18 cellular contexts compared by ENCODE assay signal in the genomic region with DNA sequence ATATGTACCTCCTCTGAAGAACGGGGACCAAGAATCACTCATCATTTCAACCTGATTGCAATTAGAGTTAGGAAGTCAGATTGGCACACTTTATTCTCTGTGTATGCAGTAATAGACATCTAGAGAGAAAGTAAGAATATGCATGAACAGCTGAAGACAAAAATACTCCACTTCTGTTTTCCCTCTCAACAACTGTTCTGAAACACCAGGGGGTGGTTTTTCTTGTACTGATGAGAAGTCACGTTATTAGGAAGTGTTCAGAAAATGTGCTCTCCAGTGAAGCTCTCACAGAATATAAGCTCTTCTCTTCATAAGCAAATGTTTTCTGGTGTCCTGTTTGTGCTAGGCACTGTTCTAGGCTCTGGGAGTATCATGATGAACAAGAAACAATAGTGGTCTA.
"Had no signal": no experiment of that assay in that cellular context is flagged by ENCODE, and none has a peak within 500 bp of the region (broad histone marks: within the 10 kb centered on the region; RNA-seq: fewer than 3 reads in every experiment).

No MANE protein-coding gene starts in this region.

- H3K4me1 Mint-ChIP-seq: immature natural killer cell; naive thymus-derived CD4-positive, alpha-beta T cell; stimulated activated memory B cell treated with anti-CD40 and anti-IgM and Interleukin-4, amounts not matched to agents 10 μg/mL and 1 μg/mL and 100 μg/mL, for 72 hours had no signal

- DNase-seq: cortex of kidney; effector memory CD8-positive, alpha-beta T cell; hypothalamus; immature natural killer cell; left ventricle myocardium superior; lower lobe of right lung; naive thymus-derived CD4-positive, alpha-beta T cell; nephron progenitor cell; nucleus accumbens; psoas muscle; right cardiac atrium; sigmoid colon; spleen; stimulated activated CD4-positive, alpha-beta T cell treated with anti-CD3 and anti-CD28 coated beads, Interleukin-4, amount 100 ng/mL, for 4 hours; upper lobe of left lung; uterus had no signal

- H3K4me3 Mint-ChIP-seq: effector memory CD8-positive, alpha-beta T cell; immature natural killer cell; naive thymus-derived CD4-positive, alpha-beta T cell; nephron progenitor cell; stimulated activated memory B cell treated with anti-CD40 and anti-IgM and Interleukin-4, amounts not matched to agents 10 μg/mL and 1 μg/mL and 100 μg/mL, for 72 hours; stimulated activated naive CD8-positive, alpha-beta T cell treated with anti-CD3 and anti-CD28 coated beads, Interleukin-15, Interleukin-2, amounts not matched to agents 100 ng/mL and 50 ng/mL, for 24 hours had no signal

- H3K27me3 Mint-ChIP-seq: effector memory CD8-positive, alpha-beta T cell; naive thymus-derived CD4-positive, alpha-beta T cell; stimulated activated memory B cell treated with anti-CD40 and anti-IgM and Interleukin-4, amounts not matched to agents 10 μg/mL and 1 μg/mL and 100 μg/mL, for 72 hours; stimulated activated naive CD8-positive, alpha-beta T cell treated with anti-CD3 and anti-CD28 coated beads, Interleukin-15, Interleukin-2, amounts not matched to agents 100 ng/mL and 50 ng/mL, for 24 hours had no signal

- H3K27ac Mint-ChIP-seq: effector memory CD8-positive, alpha-beta T cell; immature natural killer cell; naive thymus-derived CD4-positive, alpha-beta T cell; nephron progenitor cell; stimulated activated memory B cell treated with anti-CD40 and anti-IgM and Interleukin-4, amounts not matched to agents 10 μg/mL and 1 μg/mL and 100 μg/mL, for 72 hours; stimulated activated naive CD8-positive, alpha-beta T cell treated with anti-CD3 and anti-CD28 coated beads, Interleukin-15, Interleukin-2, amounts not matched to agents 100 ng/mL and 50 ng/mL, for 24 hours had no signal

- H3K36me3 Mint-ChIP-seq: naive thymus-derived CD4-positive, alpha-beta T cell; stimulated activated memory B cell treated with anti-CD40 and anti-IgM and Interleukin-4, amounts not matched to agents 10 μg/mL and 1 μg/mL and 100 μg/mL, for 72 hours had no signal
